In genomic region chr11:44304091-44305084, GRCh38 we compare ENCODE assay signal across 11 cellular contexts. TPM values are rescaled to one million over a fixed set of nuclear protein-coding genes. Genes with fewer than 3 reads are reported as not detected.
DNase-seq lines count a peak whose midpoint lies in the region; ATAC-seq and TF ChIP-seq lines count a peak whose summit lies in the region.
"Had no signal": no experiment of that assay in that cellular context is flagged by ENCODE, and none has a peak within 500 bp of the region (broad histone marks: within the 10 kb centered on the region; RNA-seq: fewer than 3 reads in every experiment).

No MANE protein-coding gene starts in this region.

- H3K36me3 ChIP-seq in adipocyte (ENCODE audit: control insufficient read depth, insufficient read depth, low read length, severe bottlenecking) (no peaks in the 10 kb centered on the region), muscle layer of duodenum (ENCODE audit: control insufficient read depth in 1 of 2, insufficient read depth in 2 of 2, low read length in 2 of 2) (no peaks in the 10 kb centered on the region), testis (ENCODE audit: low read depth, missing control alignments) (no peaks in the 10 kb centered on the region)
- H3K36me3 ChIP-seq: sigmoid colon had no signal

- H3K27me3 ChIP-seq in right cardiac atrium (ENCODE audit: control insufficient read depth, insufficient read depth) (no peaks in the 10 kb centered on the region), adipocyte (replicated peaks; ENCODE audit: control insufficient read depth, insufficient read depth, low read length) (peaks cover 53% of the 10 kb centered on the region), muscle layer of duodenum (ENCODE audit: low read depth, low read length) (peaks cover 75% of the 10 kb centered on the region), testis (no peaks in the 10 kb centered on the region)

- WGBS in right cardiac atrium = 12% methylated on average over 73 of the region's 73 CpGs
- 11 to 20% methylated on average over 62 to 73 of the region's 73 CpGs for WGBS in testis, 2 donors

- H3K9me3 ChIP-seq in right cardiac atrium (ENCODE audit: control insufficient read depth, low read length) (no peaks in the 10 kb centered on the region), adipocyte (ENCODE audit: control insufficient read depth, low read length) (peaks cover 6% of the 10 kb centered on the region), muscle layer of duodenum (ENCODE audit: control insufficient read depth in 1 of 2, low read length in 2 of 2) (no peaks in the 10 kb centered on the region), testis (no peaks in the 10 kb centered on the region)
- H3K9me3 ChIP-seq: sigmoid colon had no signal

- no peak for TF ChIP-seq POLR2A in testis (IDR thresholded peaks at IDR 0.05)

- H3K4me1 ChIP-seq in right cardiac atrium (ENCODE audit: control insufficient read depth, insufficient read depth, low read length) = peaks cover 2% of the 10 kb centered on the region
- peaks cover 27% of the 10 kb centered on the region for H3K4me1 ChIP-seq in adipocyte (ENCODE audit: control insufficient read depth, insufficient read depth, low read length)
- H3K4me1 ChIP-seq in muscle layer of duodenum (ENCODE audit: control insufficient read depth in 1 of 2, insufficient read depth in 2 of 2, low read length in 2 of 2) = peaks cover 0 to 25% of the 10 kb centered on the region in 2 donors
- H3K4me1 ChIP-seq in testis = peaks cover 4% of the 10 kb centered on the region

- H3K4me3 ChIP-seq in right cardiac atrium (ENCODE audit: low read length) (peak overlapping the region; percentile 42), adipocyte (ENCODE audit: low read length) (no peak overlapping the region), muscle layer of duodenum (ENCODE audit: low read depth in 1 of 2, low read length in 2 of 2) (peak overlapping the region; percentile 26 to 30), testis (no peak overlapping the region)

- TF ChIP-seq CTCF in testis (IDR thresholded peaks at IDR 0.05) = no peak

- DNase-seq in right cardiac atrium = no peak
- no peak for DNase-seq in left cardiac atrium
- DNase-seq in adipocyte (ENCODE audit: low read depth) = peak; percentile 47
- DNase-seq in NCI-H748 (lab: John Stamatoyannopoulos, UW; ENCODE audit: unreplicated experiment) = no peak
- no peak for DNase-seq in testis
- no peak for DNase-seq in NCI-H2081 (lab: John Stamatoyannopoulos, UW)
- DNase-seq: effector CD4-positive, alpha-beta T cell; NCI-H2029 treated with DMSO at 0.1 percent for 48 hours had no signal

- intact Hi-C loops in right cardiac atrium (cut with DNase I) = no loop called here
- intact Hi-C loops in left cardiac atrium (cut with DNase I) = no loop called here
- intact Hi-C loops in testis (cut with DNase I; ENCODE audit: low total_unique reads) = no loop called here

- H3K9ac ChIP-seq in adipocyte (ENCODE audit: low read length) = no peak overlapping the region

- H3K27ac ChIP-seq in right cardiac atrium (ENCODE audit: low read length) (no peak overlapping the region), muscle layer of duodenum (ENCODE audit: low read length) (no peak overlapping the region), testis (no peak overlapping the region)
- H3K27ac ChIP-seq: sigmoid colon had no signal

- ATAC-seq in right cardiac atrium (peak in 1 of 2 donors; percentile 11), left cardiac atrium (no peak), GM19463 (IDR thresholded peaks at IDR 0.05; ENCODE audit: unreplicated experiment) (no peak)

RNA-seq across cellular contexts. Expression of gene ALX4, which starts 5.6 kb away (rescaled TPM):
- total RNA-seq in right cardiac atrium (not detected), left cardiac atrium (under 1 TPM in 1 of 2 donors, not detected in 1; 0.03 TPM), testis (1 to 10 TPM in 1 of 2 donors, under 1 TPM in 1; 0.56 to 1.0 TPM)
- polyA plus RNA-seq in right cardiac atrium (0.07 TPM), testis (ENCODE audit: insufficient read depth, low read depth, low replicate concordance) (0.58 TPM)
- total RNA-seq: sigmoid colon had no signal
- polyA plus RNA-seq: sigmoid colon had no signal

Comparison
In these comparisons a context has a peak if more than half of its experiments do, and no peak if none do; other contexts are left out.
1. H3K4me3 ChIP-seq: peak in right cardiac atrium (single experiment) and muscle layer of duodenum (2 of 2); none in adipocyte (single experiment) and testis (0 of 2).